In genomic region chr1:188170935-188171334, GRCh38 we compare ENCODE assay signal across 12 cellular contexts.
"Had no signal": no experiment of that assay in that cellular context is flagged by ENCODE, and none has a peak within 500 bp of the region (broad histone marks: within the 10 kb centered on the region; RNA-seq: fewer than 3 reads in every experiment).

No MANE protein-coding gene starts in this region.

- H3K4me1 ChIP-seq: spleen, transverse colon had no signal

- H3K27ac ChIP-seq: hepatocyte, spleen, transverse colon had no signal

- ATAC-seq: left ventricle myocardium superior; sciatic nerve; stimulated activated naive B cell treated with anti-CD40 and anti-IgM and Interleukin-4, amounts not matched to agents 10 μg/mL and 1 μg/mL and 100 μg/mL, for 72 hours had no signal

- H3K4me3 ChIP-seq: hepatocyte, spleen, transverse colon had no signal

- DNase-seq: activated CD4-positive, alpha-beta T cell treated with anti-CD3 and anti-CD28 coated beads, Interleukin-2, amount 50 U/mL, for 1 hour; cerebellar nuclear complex; endodermal cell; erythroblast; left ventricle myocardium superior; nephron progenitor cell; spleen; stimulated activated CD4-positive, alpha-beta T cell treated with anti-CD3 and anti-CD28 coated beads, Interleukin-1b, Interleukin-23, amount 100 ng/mL, for 48 hours; stimulated activated naive B cell treated with anti-CD40 and anti-IgM and Interleukin-4, amounts not matched to agents 10 μg/mL and 1 μg/mL and 100 μg/mL, for 72 hours; transverse colon had no signal

- H3K27me3 ChIP-seq: hepatocyte, spleen, transverse colon had no signal

- H3K9me3 ChIP-seq: spleen had no signal

- H3K36me3 ChIP-seq: spleen, transverse colon had no signal

- H2AFZ ChIP-seq: hepatocyte had no signal

- H3K4me2 ChIP-seq: hepatocyte had no signal
